In the genomic region with DNA sequence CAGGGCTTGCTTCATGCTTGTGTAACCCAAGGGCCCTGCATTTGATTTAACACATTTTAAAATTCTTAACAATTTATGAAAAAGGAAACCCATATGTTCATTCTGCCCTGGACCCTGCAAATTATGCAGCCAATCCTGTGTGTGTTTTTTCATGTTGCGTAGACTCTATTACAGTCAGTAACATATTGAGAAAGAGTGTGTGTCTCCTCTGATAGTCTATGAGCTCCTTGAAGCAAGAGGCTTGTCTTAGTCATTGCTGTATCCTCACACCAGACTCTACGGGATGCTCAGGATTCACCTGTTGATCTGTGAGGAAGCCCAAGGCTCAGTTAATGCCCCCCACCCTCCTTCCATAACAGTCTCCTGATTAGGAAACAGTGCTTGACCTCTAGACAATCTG, we compare ENCODE assay signal across 10 cellular contexts.
DNase-seq lines count a peak whose midpoint lies in the region; ATAC-seq and TF ChIP-seq lines count a peak whose summit lies in the region.
"Had no signal": no experiment of that assay in that cellular context is flagged by ENCODE, and none has a peak within 500 bp of the region (broad histone marks: within the 10 kb centered on the region; RNA-seq: fewer than 3 reads in every experiment).

No MANE protein-coding gene starts in this region.

- H3K4me1 Mint-ChIP-seq in activated naive CD4-positive, alpha-beta T cell treated with anti-CD3 and anti-CD28 coated beads for 36 hours (ENCODE audit: low read depth): peaks cover 73% of the 10 kb centered on the region
- H3K4me1 Mint-ChIP-seq in IgD-negative memory B cell: peaks cover 43 to 53% (median 48%) of the 10 kb centered on the region in 3 donors
- H3K4me1 Mint-ChIP-seq in activated CD4-positive, alpha-beta memory T cell treated with anti-CD3 and anti-CD28 coated beads, Interleukin-2, amount 10 ng/mL, durations not matched to agents 7 days and 5 days: peaks cover 64% of the 10 kb centered on the region
- peaks cover 57% of the 10 kb centered on the region for H3K4me1 Mint-ChIP-seq in stimulated activated memory B cell treated with anti-CD40 and anti-IgM and Interleukin-4, amounts not matched to agents 10 μg/mL and 1 μg/mL and 100 μg/mL, for 72 hours

- no peaks in the 10 kb centered on the region for H3K27me3 ChIP-seq in foreskin keratinocyte

- intact Hi-C loops in activated naive CD4-positive, alpha-beta T cell treated with anti-CD3 and anti-CD28 coated beads for 36 hours (cut with micrococcal nuclease): loop anchor here (1.0 to 5.0 kb wide), 7 partner anchors 42 to 680 kb away; a partner anchor contains a TSS

- no peak overlapping the region for H3K4me3 Mint-ChIP-seq in activated naive CD4-positive, alpha-beta T cell treated with anti-CD3 and anti-CD28 coated beads for 36 hours
- H3K4me3 Mint-ChIP-seq in IgD-negative memory B cell: peak overlapping the region in 2 of 4 donors; percentile 4 to 40
- no peak overlapping the region for H3K4me3 Mint-ChIP-seq in activated CD4-positive, alpha-beta memory T cell treated with anti-CD3 and anti-CD28 coated beads, Interleukin-2, amount 10 ng/mL, durations not matched to agents 7 days and 5 days
- H3K4me3 Mint-ChIP-seq in stimulated activated memory B cell treated with anti-CD40 and anti-IgM and Interleukin-4, amounts not matched to agents 10 μg/mL and 1 μg/mL and 100 μg/mL, for 72 hours: no peak overlapping the region

- H3K27ac ChIP-seq in foreskin keratinocyte: no peak overlapping the region

- no peak for TF ChIP-seq CTCF in foreskin keratinocyte (conservative IDR thresholded peaks at IDR 0.05)

- H3K4me1 ChIP-seq in foreskin keratinocyte: no peaks in the 10 kb centered on the region

- POLR2A ChIA-PET in activated CD4-positive, alpha-beta memory T cell treated with anti-CD3 and anti-CD28 coated beads, Interleukin-2, amount 10 ng/mL, durations not matched to agents 7 days and 5 days (lab: Charles Lee): interaction anchor here (1.2 to 2.2 kb wide), 5 partner anchors 10 to 442 kb away, joined by 3 to 18 read pairs (median 4); a partner anchor contains a TSS

- ATAC-seq in stimulated activated memory B cell treated with anti-CD40 and anti-IgM and Interleukin-4, amounts not matched to agents 10 μg/mL and 1 μg/mL and 100 μg/mL, for 72 hours: no peak
- ATAC-seq in foreskin keratinocyte: no peak
- no peak for ATAC-seq in HG02610 (IDR thresholded peaks at IDR 0.05; ENCODE audit: unreplicated experiment)

- H3K27ac Mint-ChIP-seq in activated naive CD4-positive, alpha-beta T cell treated with anti-CD3 and anti-CD28 coated beads for 36 hours: peak overlapping the region; percentile 67
- peak overlapping the region in 2 of 3 donors; percentile 15 to 80 for H3K27ac Mint-ChIP-seq in IgD-negative memory B cell
- peak overlapping the region; percentile 84 for H3K27ac Mint-ChIP-seq in activated CD4-positive, alpha-beta memory T cell treated with anti-CD3 and anti-CD28 coated beads, Interleukin-2, amount 10 ng/mL, durations not matched to agents 7 days and 5 days
- H3K27ac Mint-ChIP-seq in stimulated activated memory B cell treated with anti-CD40 and anti-IgM and Interleukin-4, amounts not matched to agents 10 μg/mL and 1 μg/mL and 100 μg/mL, for 72 hours: peak overlapping the region; percentile 81

- CTCF ChIA-PET in activated naive CD4-positive, alpha-beta T cell treated with anti-CD3 and anti-CD28 coated beads for 36 hours (lab: Charles Lee): no interaction called here
- CTCF ChIA-PET in activated CD4-positive, alpha-beta memory T cell treated with anti-CD3 and anti-CD28 coated beads, Interleukin-2, amount 10 ng/mL, durations not matched to agents 7 days and 5 days (lab: Charles Lee): no interaction called here

- no peaks in the 10 kb centered on the region for H3K9me3 Mint-ChIP-seq in activated naive CD4-positive, alpha-beta T cell treated with anti-CD3 and anti-CD28 coated beads for 36 hours
- H3K9me3 Mint-ChIP-seq in IgD-negative memory B cell: peaks cover 0 to 2% (median 0%) of the 10 kb centered on the region in 3 donors
- no peaks in the 10 kb centered on the region for H3K9me3 Mint-ChIP-seq in activated CD4-positive, alpha-beta memory T cell treated with anti-CD3 and anti-CD28 coated beads, Interleukin-2, amount 10 ng/mL, durations not matched to agents 7 days and 5 days
- no peaks in the 10 kb centered on the region for H3K9me3 Mint-ChIP-seq in stimulated activated memory B cell treated with anti-CD40 and anti-IgM and Interleukin-4, amounts not matched to agents 10 μg/mL and 1 μg/mL and 100 μg/mL, for 72 hours

- H3K27me3 Mint-ChIP-seq in activated naive CD4-positive, alpha-beta T cell treated with anti-CD3 and anti-CD28 coated beads for 36 hours (ENCODE audit: low read depth): no peaks in the 10 kb centered on the region
- no peaks in the 10 kb centered on the region for H3K27me3 Mint-ChIP-seq in IgD-negative memory B cell
- peaks cover 2% of the 10 kb centered on the region for H3K27me3 Mint-ChIP-seq in activated CD4-positive, alpha-beta memory T cell treated with anti-CD3 and anti-CD28 coated beads, Interleukin-2, amount 10 ng/mL, durations not matched to agents 7 days and 5 days
- no peaks in the 10 kb centered on the region for H3K27me3 Mint-ChIP-seq in stimulated activated memory B cell treated with anti-CD40 and anti-IgM and Interleukin-4, amounts not matched to agents 10 μg/mL and 1 μg/mL and 100 μg/mL, for 72 hours

- no peak for DNase-seq in activated naive CD4-positive, alpha-beta T cell treated with anti-CD3 and anti-CD28 coated beads for 36 hours
- no peak for DNase-seq in activated naive CD4-positive, alpha-beta T cell treated with Interleukin-2 at 50 U/mL for 16 hours
- no peak for DNase-seq in activated CD4-positive, alpha-beta memory T cell treated with anti-CD3 and anti-CD28 coated beads, Interleukin-2, amount 10 ng/mL, durations not matched to agents 7 days and 5 days
- DNase-seq in foreskin keratinocyte (no peak), T-helper 9 cell (no peak)
- DNase-seq: effector CD8-positive, alpha-beta T cell; kidney glomerular epithelial cell had no signal

- H3K36me3 Mint-ChIP-seq in activated naive CD4-positive, alpha-beta T cell treated with anti-CD3 and anti-CD28 coated beads for 36 hours (ENCODE audit: low read depth): no peaks in the 10 kb centered on the region
- no peaks in the 10 kb centered on the region for H3K36me3 Mint-ChIP-seq in IgD-negative memory B cell
- H3K36me3 Mint-ChIP-seq in activated CD4-positive, alpha-beta memory T cell treated with anti-CD3 and anti-CD28 coated beads, Interleukin-2, amount 10 ng/mL, durations not matched to agents 7 days and 5 days (ENCODE audit: low read depth): peaks cover 3% of the 10 kb centered on the region
- H3K36me3 Mint-ChIP-seq in stimulated activated memory B cell treated with anti-CD40 and anti-IgM and Interleukin-4, amounts not matched to agents 10 μg/mL and 1 μg/mL and 100 μg/mL, for 72 hours: no peaks in the 10 kb centered on the region
